9 cellular contexts compared by ENCODE assay signal in genomic region chr2:74459377-74460118, GRCh38. TPM values are rescaled to one million over a fixed set of nuclear protein-coding genes. Genes with fewer than 3 reads are reported as not detected.
DNase-seq lines count a peak whose midpoint lies in the region; ATAC-seq and TF ChIP-seq lines count a peak whose summit lies in the region.
"Had no signal": no experiment of that assay in that cellular context is flagged by ENCODE, and none has a peak within 500 bp of the region (broad histone marks: within the 10 kb centered on the region; RNA-seq: fewer than 3 reads in every experiment).

No MANE protein-coding gene starts in this region.

- H3K27ac Mint-ChIP-seq in dendritic cell treated with granulocyte-macrophage colony-stimulating factor and Interleukin-4, amounts not matched to agents 40 ng/mL and 50 ng/mL, for 4 days = peak overlapping the region; percentile 41

- peak overlapping the region; percentile 35 for H3K4me3 Mint-ChIP-seq in dendritic cell treated with granulocyte-macrophage colony-stimulating factor and Interleukin-4, amounts not matched to agents 40 ng/mL and 50 ng/mL, for 4 days

- H3K36me3 ChIP-seq in DOHH2 (ENCODE audit: control insufficient read depth, low read length) (peaks cover 38% of the 10 kb centered on the region), MM.1S (replicated peaks; ENCODE audit: insufficient read depth, low read length) (no peaks in the 10 kb centered on the region), osteoblast (ENCODE audit: insufficient read depth, low read length) (peaks cover 27% of the 10 kb centered on the region)

- no peak overlapping the region for H3K27ac ChIP-seq in DOHH2 (ENCODE audit: low read depth, low read length)
- H3K27ac ChIP-seq in MM.1S (ENCODE audit: low read length) = no peak overlapping the region
- H3K27ac ChIP-seq in osteoblast (ENCODE audit: low read depth, low read length) = no peak overlapping the region

- H3K79me2 ChIP-seq in DOHH2 (ENCODE audit: control insufficient read depth, low read length) (peaks cover 39% of the 10 kb centered on the region), MM.1S (ENCODE audit: low read length) (peaks cover 37% of the 10 kb centered on the region), osteoblast (ENCODE audit: insufficient read depth, low read length) (peaks cover 43% of the 10 kb centered on the region)

- H3K4me2 ChIP-seq in DOHH2 (ENCODE audit: low read length) (peak overlapping the region; percentile 88), MM.1S (ENCODE audit: low read depth, low read length) (peak overlapping the region; percentile 77), osteoblast (ENCODE audit: insufficient read depth, low read length) (peak overlapping the region; percentile 99)

- H3K9ac ChIP-seq in MM.1S (ENCODE audit: low read length) = no peak overlapping the region

- no peak for ATAC-seq in HG02763 (IDR thresholded peaks at IDR 0.05; ENCODE audit: unreplicated experiment)
- no peak for ATAC-seq in HG03342 (IDR thresholded peaks at IDR 0.05; ENCODE audit: unreplicated experiment)

- H3K9me3 ChIP-seq in DOHH2 (ENCODE audit: control insufficient read depth, insufficient read depth, low read length) (no peaks in the 10 kb centered on the region), MM.1S (replicated peaks; ENCODE audit: insufficient read depth, low read length) (no peaks in the 10 kb centered on the region), osteoblast (ENCODE audit: low read depth, low read length) (no peaks in the 10 kb centered on the region)

- intact Hi-C loops in dendritic cell treated with granulocyte-macrophage colony-stimulating factor and Interleukin-4, amounts not matched to agents 40 ng/mL and 50 ng/mL, for 4 days (cut with micrococcal nuclease) = no loop called here

- TF ChIP-seq CTCF in DOHH2 (IDR thresholded peaks at IDR 0.05; ENCODE audit: low read depth, low read length, poor library complexity, severe bottlenecking) (no peak), MM.1S (IDR thresholded peaks at IDR 0.05; ENCODE audit: low read length) (no peak), osteoblast (IDR thresholded peaks at IDR 0.05; ENCODE audit: extremely low read depth, low read depth, low read length) (no peak)

- no peak for DNase-seq in MM.1S
- peak; percentile 67 for DNase-seq in osteoblast (ENCODE audit: insufficient read length, low spot score, missing footprints)
- no peak for DNase-seq in NK-92 treated with Interleukin-12 subunit alpha and Interleukin-12 subunit beta, amount 100 ng/mL, for 24 hours (lab: John Stamatoyannopoulos, UW)
- no peak for DNase-seq in activated effector memory CD4-positive, alpha-beta T cell treated with anti-CD3 and anti-CD28 coated beads, Interleukin-2, amount 50 U/mL, for 16 hours
- DNase-seq: T1000 had no signal

- no peaks in the 10 kb centered on the region for H4K20me1 ChIP-seq in DOHH2 (ENCODE audit: control insufficient read depth, insufficient read depth, low read depth, low read length)
- H4K20me1 ChIP-seq in MM.1S (ENCODE audit: insufficient read depth, low read length) = no peaks in the 10 kb centered on the region
- peaks cover 4% of the 10 kb centered on the region for H4K20me1 ChIP-seq in osteoblast (ENCODE audit: insufficient read depth, low read length)

- H3K36me3 Mint-ChIP-seq in dendritic cell treated with granulocyte-macrophage colony-stimulating factor and Interleukin-4, amounts not matched to agents 40 ng/mL and 50 ng/mL, for 4 days (ENCODE audit: low read depth) = peaks cover 77% of the 10 kb centered on the region

- H2AFZ ChIP-seq in MM.1S (ENCODE audit: low read length) (no peak overlapping the region), osteoblast (ENCODE audit: low read length) (no peak overlapping the region)

- H3K9me3 Mint-ChIP-seq in dendritic cell treated with granulocyte-macrophage colony-stimulating factor and Interleukin-4, amounts not matched to agents 40 ng/mL and 50 ng/mL, for 4 days = no peaks in the 10 kb centered on the region

- H3K4me1 ChIP-seq in DOHH2 (ENCODE audit: control insufficient read depth, low read length) (peaks cover 27% of the 10 kb centered on the region), MM.1S (ENCODE audit: low read length) (peaks cover 20% of the 10 kb centered on the region), osteoblast (ENCODE audit: insufficient read depth, low read length) (peaks cover 35% of the 10 kb centered on the region)

- H3K4me3 ChIP-seq in DOHH2 (ENCODE audit: low read length) (peak overlapping the region; percentile 81), MM.1S (ENCODE audit: low read length) (peak overlapping the region; percentile 69; the same call in 1 of the 2 replicates), osteoblast (ENCODE audit: insufficient read depth, low read length) (peak overlapping the region; percentile 96)

- no peaks in the 10 kb centered on the region for H3K27me3 Mint-ChIP-seq in dendritic cell treated with granulocyte-macrophage colony-stimulating factor and Interleukin-4, amounts not matched to agents 40 ng/mL and 50 ng/mL, for 4 days

- H3F3A ChIP-seq in DOHH2 (ENCODE audit: control insufficient read depth, insufficient read depth) (peaks cover 12% of the 10 kb centered on the region; the same call in 1 of the 2 replicates), MM.1S (ENCODE audit: insufficient read depth, low read length) (peaks cover 13% of the 10 kb centered on the region; the same call in 1 of the 2 replicates)

- H3K9me2 ChIP-seq in DOHH2 (replicated peaks; ENCODE audit: control insufficient read depth, low read length) (no peaks in the 10 kb centered on the region), MM.1S (replicated peaks; ENCODE audit: insufficient read depth, low read length) (no peaks in the 10 kb centered on the region)

- H3K4me1 Mint-ChIP-seq in dendritic cell treated with granulocyte-macrophage colony-stimulating factor and Interleukin-4, amounts not matched to agents 40 ng/mL and 50 ng/mL, for 4 days (ENCODE audit: low read depth) = peaks cover 68% of the 10 kb centered on the region

- H3K27me3 ChIP-seq in DOHH2 (ENCODE audit: control insufficient read depth, low read length) = no peaks in the 10 kb centered on the region
- H3K27me3 ChIP-seq in MM.1S (replicated peaks; ENCODE audit: insufficient read depth, low read length) = no peaks in the 10 kb centered on the region
- H3K27me3 ChIP-seq in osteoblast (ENCODE audit: insufficient read depth, low read length) = no peaks in the 10 kb centered on the region

RNA-seq across cellular contexts. Expression of gene WBP1, which starts 1.3 kb away (rescaled TPM):
- 35.5 and 35.7 TPM in 2 replicates for total RNA-seq in osteoblast

RNA-seq across cellular contexts. Expression of gene INO80B, which starts 4.7 kb away (rescaled TPM):
- total RNA-seq in osteoblast = 11.8 and 15.9 TPM in 2 replicates

RNA-seq across cellular contexts. Expression of gene MOGS, which starts 5.6 kb away (rescaled TPM):
- total RNA-seq in osteoblast = 33.3 and 35.9 TPM in 2 replicates

RNA-seq across cellular contexts. Expression of gene MRPL53, which starts 12.9 kb away (rescaled TPM):
- total RNA-seq in osteoblast = 18.0 and 23.5 TPM in 2 replicates

RNA-seq across cellular contexts. Expression of gene RTKN, which starts 17.8 kb away (rescaled TPM):
- total RNA-seq in osteoblast = 14.1 and 16.2 TPM in 2 replicates
